1 cellular context compared by ENCODE assay signal in the genomic region with DNA sequence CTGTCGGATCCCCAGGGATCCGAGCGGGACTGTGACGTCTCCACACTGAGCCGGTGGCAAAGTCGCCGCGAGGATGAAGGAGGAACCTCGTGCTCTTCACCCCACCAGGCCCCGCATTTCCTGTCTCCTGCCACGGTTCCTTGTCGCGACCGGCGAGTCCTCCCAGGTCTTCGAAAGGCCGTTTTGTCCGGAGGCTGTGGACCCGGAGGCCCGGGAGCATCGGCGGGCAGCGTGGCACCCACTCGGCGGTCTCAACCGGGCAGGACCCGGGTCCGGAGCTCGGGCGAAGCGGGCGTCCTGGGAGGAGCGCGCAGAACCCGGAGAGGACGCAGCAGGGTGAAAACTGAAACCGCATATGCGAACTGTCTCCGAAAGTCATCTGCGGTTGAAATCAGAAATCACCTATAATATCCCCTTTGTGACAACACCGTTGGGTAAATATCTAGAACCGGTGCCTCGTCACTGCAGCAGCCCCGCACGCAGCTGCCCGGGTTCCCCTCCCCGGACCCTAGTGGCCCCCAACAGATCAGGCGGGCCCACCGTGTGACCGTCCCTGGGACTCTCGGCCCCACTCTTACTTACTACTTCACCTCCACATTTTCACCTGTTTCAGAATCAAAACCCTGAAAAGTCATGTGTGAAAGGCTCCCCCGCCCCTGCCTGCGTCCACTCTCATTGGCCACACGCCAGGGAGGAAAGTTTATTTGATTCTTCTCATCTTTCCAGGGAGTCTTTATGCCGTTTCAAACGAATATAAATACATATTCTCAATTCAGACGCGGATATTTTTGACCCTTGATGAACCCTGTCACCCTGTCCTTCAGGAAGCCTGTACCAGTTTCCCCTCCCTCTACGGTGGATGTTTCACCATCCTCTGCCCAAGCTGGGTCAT.
A peak's percentile ranks its signal among the peaks of the same experiment; 100 is the strongest.
TF ChIP-seq lines count a peak whose summit lies in the region.

No MANE protein-coding gene starts in this region.

TF ChIP-seq in GM12878, 131 proteins besides CTCF, POLR2A, EP300 and RAD21 (continued from another document and continues in another):
- TF ChIP-seq, protein P1, sequence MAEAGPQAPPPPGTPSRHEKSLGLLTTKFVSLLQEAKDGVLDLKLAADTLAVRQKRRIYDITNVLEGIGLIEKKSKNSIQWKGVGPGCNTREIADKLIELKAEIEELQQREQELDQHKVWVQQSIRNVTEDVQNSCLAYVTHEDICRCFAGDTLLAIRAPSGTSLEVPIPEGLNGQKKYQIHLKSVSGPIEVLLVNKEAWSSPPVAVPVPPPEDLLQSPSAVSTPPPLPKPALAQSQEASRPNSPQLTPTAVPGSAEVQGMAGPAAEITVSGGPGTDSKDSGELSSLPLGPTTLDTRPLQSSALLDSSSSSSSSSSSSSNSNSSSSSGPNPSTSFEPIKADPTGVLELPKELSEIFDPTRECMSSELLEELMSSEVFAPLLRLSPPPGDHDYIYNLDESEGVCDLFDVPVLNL (IDR thresholded peaks at IDR 0.05; ENCODE audit: low read depth, low read length): no peak
- TF ChIP-seq NR2C1 (IDR thresholded peaks at IDR 0.05): no peak
- TF ChIP-seq, protein P2, sequence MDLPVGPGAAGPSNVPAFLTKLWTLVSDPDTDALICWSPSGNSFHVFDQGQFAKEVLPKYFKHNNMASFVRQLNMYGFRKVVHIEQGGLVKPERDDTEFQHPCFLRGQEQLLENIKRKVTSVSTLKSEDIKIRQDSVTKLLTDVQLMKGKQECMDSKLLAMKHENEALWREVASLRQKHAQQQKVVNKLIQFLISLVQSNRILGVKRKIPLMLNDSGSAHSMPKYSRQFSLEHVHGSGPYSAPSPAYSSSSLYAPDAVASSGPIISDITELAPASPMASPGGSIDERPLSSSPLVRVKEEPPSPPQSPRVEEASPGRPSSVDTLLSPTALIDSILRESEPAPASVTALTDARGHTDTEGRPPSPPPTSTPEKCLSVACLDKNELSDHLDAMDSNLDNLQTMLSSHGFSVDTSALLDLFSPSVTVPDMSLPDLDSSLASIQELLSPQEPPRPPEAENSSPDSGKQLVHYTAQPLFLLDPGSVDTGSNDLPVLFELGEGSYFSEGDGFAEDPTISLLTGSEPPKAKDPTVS (IDR thresholded peaks at IDR 0.05; ENCODE audit: low read depth, low read length): no peak
- peak; percentile 82 for TF ChIP-seq PAX5 (IDR thresholded peaks at IDR 0.05; ENCODE audit: borderline replicate concordance, low read depth, low read length)
- no peak for TF ChIP-seq NFXL1 (IDR thresholded peaks at IDR 0.05; ENCODE audit: borderline replicate concordance)
- no peak for TF ChIP-seq SUZ12 (IDR thresholded peaks at IDR 0.05; ENCODE audit: unreplicated experiment)
- peak; percentile 36; the same call in 1 of the 2 replicates for TF ChIP-seq BMI1 (IDR thresholded peaks at IDR 0.05; ENCODE audit: borderline replicate concordance)
- TF ChIP-seq, protein P3, sequence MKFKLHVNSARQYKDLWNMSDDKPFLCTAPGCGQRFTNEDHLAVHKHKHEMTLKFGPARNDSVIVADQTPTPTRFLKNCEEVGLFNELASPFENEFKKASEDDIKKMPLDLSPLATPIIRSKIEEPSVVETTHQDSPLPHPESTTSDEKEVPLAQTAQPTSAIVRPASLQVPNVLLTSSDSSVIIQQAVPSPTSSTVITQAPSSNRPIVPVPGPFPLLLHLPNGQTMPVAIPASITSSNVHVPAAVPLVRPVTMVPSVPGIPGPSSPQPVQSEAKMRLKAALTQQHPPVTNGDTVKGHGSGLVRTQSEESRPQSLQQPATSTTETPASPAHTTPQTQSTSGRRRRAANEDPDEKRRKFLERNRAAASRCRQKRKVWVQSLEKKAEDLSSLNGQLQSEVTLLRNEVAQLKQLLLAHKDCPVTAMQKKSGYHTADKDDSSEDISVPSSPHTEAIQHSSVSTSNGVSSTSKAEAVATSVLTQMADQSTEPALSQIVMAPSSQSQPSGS (IDR thresholded peaks at IDR 0.05; ENCODE audit: low read length): peak; percentile 70
- no peak for TF ChIP-seq ZNF384 (IDR thresholded peaks at IDR 0.05; ENCODE audit: borderline replicate concordance, low read depth, low read length)
- no peak for TF ChIP-seq ZNF24 (IDR thresholded peaks at IDR 0.05)
- peak; percentile 61; the same call in 1 of the 2 replicates for TF ChIP-seq ZNF217 (IDR thresholded peaks at IDR 0.05)
- TF ChIP-seq SREBF2 (IDR thresholded peaks at IDR 0.05; ENCODE audit: low read length): no peak
- no peak for TF ChIP-seq RFX5 (IDR thresholded peaks at IDR 0.05; ENCODE audit: low read depth, low read length)
- TF ChIP-seq, protein P4, sequence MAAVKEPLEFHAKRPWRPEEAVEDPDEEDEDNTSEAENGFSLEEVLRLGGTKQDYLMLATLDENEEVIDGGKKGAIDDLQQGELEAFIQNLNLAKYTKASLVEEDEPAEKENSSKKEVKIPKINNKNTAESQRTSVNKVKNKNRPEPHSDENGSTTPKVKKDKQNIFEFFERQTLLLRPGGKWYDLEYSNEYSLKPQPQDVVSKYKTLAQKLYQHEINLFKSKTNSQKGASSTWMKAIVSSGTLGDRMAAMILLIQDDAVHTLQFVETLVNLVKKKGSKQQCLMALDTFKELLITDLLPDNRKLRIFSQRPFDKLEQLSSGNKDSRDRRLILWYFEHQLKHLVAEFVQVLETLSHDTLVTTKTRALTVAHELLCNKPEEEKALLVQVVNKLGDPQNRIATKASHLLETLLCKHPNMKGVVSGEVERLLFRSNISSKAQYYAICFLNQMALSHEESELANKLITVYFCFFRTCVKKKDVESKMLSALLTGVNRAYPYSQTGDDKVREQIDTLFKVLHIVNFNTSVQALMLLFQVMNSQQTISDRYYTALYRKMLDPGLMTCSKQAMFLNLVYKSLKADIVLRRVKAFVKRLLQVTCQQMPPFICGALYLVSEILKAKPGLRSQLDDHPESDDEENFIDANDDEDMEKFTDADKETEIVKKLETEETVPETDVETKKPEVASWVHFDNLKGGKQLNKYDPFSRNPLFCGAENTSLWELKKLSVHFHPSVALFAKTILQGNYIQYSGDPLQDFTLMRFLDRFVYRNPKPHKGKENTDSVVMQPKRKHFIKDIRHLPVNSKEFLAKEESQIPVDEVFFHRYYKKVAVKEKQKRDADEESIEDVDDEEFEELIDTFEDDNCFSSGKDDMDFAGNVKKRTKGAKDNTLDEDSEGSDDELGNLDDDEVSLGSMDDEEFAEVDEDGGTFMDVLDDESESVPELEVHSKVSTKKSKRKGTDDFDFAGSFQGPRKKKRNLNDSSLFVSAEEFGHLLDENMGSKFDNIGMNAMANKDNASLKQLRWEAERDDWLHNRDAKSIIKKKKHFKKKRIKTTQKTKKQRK (IDR thresholded peaks at IDR 0.05; ENCODE audit: low read depth, low read length): no peak
- TF ChIP-seq, protein P5, sequence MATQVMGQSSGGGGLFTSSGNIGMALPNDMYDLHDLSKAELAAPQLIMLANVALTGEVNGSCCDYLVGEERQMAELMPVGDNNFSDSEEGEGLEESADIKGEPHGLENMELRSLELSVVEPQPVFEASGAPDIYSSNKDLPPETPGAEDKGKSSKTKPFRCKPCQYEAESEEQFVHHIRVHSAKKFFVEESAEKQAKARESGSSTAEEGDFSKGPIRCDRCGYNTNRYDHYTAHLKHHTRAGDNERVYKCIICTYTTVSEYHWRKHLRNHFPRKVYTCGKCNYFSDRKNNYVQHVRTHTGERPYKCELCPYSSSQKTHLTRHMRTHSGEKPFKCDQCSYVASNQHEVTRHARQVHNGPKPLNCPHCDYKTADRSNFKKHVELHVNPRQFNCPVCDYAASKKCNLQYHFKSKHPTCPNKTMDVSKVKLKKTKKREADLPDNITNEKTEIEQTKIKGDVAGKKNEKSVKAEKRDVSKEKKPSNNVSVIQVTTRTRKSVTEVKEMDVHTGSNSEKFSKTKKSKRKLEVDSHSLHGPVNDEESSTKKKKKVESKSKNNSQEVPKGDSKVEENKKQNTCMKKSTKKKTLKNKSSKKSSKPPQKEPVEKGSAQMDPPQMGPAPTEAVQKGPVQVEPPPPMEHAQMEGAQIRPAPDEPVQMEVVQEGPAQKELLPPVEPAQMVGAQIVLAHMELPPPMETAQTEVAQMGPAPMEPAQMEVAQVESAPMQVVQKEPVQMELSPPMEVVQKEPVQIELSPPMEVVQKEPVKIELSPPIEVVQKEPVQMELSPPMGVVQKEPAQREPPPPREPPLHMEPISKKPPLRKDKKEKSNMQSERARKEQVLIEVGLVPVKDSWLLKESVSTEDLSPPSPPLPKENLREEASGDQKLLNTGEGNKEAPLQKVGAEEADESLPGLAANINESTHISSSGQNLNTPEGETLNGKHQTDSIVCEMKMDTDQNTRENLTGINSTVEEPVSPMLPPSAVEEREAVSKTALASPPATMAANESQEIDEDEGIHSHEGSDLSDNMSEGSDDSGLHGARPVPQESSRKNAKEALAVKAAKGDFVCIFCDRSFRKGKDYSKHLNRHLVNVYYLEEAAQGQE (IDR thresholded peaks at IDR 0.05; ENCODE audit: low read depth, low read length): no peak
- no peak for TF ChIP-seq SRF (IDR thresholded peaks at IDR 0.05; ENCODE audit: low read depth in 2 of 2, low read length in 2 of 2)
- TF ChIP-seq, protein P6, sequence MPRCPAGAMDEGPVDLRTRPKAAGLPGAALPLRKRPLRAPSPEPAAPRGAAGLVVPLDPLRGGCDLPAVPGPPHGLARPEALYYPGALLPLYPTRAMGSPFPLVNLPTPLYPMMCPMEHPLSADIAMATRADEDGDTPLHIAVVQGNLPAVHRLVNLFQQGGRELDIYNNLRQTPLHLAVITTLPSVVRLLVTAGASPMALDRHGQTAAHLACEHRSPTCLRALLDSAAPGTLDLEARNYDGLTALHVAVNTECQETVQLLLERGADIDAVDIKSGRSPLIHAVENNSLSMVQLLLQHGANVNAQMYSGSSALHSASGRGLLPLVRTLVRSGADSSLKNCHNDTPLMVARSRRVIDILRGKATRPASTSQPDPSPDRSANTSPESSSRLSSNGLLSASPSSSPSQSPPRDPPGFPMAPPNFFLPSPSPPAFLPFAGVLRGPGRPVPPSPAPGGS (IDR thresholded peaks at IDR 0.05; ENCODE audit: borderline replicate concordance, insufficient read depth, low read depth, low read length, poor library complexity, severe bottlenecking): no peak
- TF ChIP-seq, protein P7, sequence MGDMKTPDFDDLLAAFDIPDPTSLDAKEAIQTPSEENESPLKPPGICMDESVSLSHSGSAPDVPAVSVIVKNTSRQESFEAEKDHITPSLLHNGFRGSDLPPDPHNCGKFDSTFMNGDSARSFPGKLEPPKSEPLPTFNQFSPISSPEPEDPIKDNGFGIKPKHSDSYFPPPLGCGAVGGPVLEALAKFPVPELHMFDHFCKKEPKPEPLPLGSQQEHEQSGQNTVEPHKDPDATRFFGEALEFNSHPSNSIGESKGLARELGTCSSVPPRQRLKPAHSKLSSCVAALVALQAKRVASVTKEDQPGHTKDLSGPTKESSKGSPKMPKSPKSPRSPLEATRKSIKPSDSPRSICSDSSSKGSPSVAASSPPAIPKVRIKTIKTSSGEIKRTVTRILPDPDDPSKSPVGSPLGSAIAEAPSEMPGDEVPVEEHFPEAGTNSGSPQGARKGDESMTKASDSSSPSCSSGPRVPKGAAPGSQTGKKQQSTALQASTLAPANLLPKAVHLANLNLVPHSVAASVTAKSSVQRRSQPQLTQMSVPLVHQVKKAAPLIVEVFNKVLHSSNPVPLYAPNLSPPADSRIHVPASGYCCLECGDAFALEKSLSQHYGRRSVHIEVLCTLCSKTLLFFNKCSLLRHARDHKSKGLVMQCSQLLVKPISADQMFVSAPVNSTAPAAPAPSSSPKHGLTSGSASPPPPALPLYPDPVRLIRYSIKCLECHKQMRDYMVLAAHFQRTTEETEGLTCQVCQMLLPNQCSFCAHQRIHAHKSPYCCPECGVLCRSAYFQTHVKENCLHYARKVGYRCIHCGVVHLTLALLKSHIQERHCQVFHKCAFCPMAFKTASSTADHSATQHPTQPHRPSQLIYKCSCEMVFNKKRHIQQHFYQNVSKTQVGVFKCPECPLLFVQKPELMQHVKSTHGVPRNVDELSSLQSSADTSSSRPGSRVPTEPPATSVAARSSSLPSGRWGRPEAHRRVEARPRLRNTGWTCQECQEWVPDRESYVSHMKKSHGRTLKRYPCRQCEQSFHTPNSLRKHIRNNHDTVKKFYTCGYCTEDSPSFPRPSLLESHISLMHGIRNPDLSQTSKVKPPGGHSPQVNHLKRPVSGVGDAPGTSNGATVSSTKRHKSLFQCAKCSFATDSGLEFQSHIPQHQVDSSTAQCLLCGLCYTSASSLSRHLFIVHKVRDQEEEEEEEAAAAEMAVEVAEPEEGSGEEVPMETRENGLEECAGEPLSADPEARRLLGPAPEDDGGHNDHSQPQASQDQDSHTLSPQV (IDR thresholded peaks at IDR 0.05): no peak
- TF ChIP-seq SMAD5 (IDR thresholded peaks at IDR 0.05; ENCODE audit: low read depth): no peak
- no peak for TF ChIP-seq KDM1A (IDR thresholded peaks at IDR 0.05; ENCODE audit: borderline replicate concordance)
- TF ChIP-seq MYC (IDR thresholded peaks at IDR 0.05; ENCODE audit: insufficient read depth, insufficient read length, insufficient replicate concordance, low read length, severe bottlenecking): no peak
- no peak for TF ChIP-seq SMAD1 (IDR thresholded peaks at IDR 0.05; ENCODE audit: low read depth, partially characterized antibody)
- TF ChIP-seq, protein P8, sequence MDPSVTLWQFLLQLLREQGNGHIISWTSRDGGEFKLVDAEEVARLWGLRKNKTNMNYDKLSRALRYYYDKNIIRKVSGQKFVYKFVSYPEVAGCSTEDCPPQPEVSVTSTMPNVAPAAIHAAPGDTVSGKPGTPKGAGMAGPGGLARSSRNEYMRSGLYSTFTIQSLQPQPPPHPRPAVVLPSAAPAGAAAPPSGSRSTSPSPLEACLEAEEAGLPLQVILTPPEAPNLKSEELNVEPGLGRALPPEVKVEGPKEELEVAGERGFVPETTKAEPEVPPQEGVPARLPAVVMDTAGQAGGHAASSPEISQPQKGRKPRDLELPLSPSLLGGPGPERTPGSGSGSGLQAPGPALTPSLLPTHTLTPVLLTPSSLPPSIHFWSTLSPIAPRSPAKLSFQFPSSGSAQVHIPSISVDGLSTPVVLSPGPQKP (IDR thresholded peaks at IDR 0.05; ENCODE audit: low read depth, low read length): no peak
- TF ChIP-seq YY1 (IDR thresholded peaks at IDR 0.05; ENCODE audit: low read depth, low read length): no peak
- TF ChIP-seq CBFB (IDR thresholded peaks at IDR 0.05; ENCODE audit: low read depth): peak; percentile 54; the same call in 1 of the 2 replicates
- no peak for TF ChIP-seq IRF4 (IDR thresholded peaks at IDR 0.05; ENCODE audit: low read depth, low read length)
- no peak for TF ChIP-seq CHD1 (IDR thresholded peaks at IDR 0.05; ENCODE audit: low read depth, low read length)
- TF ChIP-seq RB1 (IDR thresholded peaks at IDR 0.05; ENCODE audit: borderline replicate concordance): 0 out of 2 replicates have a peak, but pooled peaks have one; percentile 14
- peak; percentile 91 for TF ChIP-seq ZBED1 (IDR thresholded peaks at IDR 0.05; ENCODE audit: borderline replicate concordance)
- no peak for TF ChIP-seq ZNF274 (IDR thresholded peaks at IDR 0.05; ENCODE audit: insufficient read depth, insufficient read length)
- TF ChIP-seq, protein P9, sequence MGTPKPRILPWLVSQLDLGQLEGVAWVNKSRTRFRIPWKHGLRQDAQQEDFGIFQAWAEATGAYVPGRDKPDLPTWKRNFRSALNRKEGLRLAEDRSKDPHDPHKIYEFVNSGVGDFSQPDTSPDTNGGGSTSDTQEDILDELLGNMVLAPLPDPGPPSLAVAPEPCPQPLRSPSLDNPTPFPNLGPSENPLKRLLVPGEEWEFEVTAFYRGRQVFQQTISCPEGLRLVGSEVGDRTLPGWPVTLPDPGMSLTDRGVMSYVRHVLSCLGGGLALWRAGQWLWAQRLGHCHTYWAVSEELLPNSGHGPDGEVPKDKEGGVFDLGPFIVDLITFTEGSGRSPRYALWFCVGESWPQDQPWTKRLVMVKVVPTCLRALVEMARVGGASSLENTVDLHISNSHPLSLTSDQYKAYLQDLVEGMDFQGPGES (IDR thresholded peaks at IDR 0.05): no peak
- TF ChIP-seq CREM (IDR thresholded peaks at IDR 0.05; ENCODE audit: low read depth): peak; percentile 85
- no peak for TF ChIP-seq HCFC1 (IDR thresholded peaks at IDR 0.05; ENCODE audit: low read length)
